Comparison of ENCODE assay signal across 1 cellular context in the genomic region with DNA sequence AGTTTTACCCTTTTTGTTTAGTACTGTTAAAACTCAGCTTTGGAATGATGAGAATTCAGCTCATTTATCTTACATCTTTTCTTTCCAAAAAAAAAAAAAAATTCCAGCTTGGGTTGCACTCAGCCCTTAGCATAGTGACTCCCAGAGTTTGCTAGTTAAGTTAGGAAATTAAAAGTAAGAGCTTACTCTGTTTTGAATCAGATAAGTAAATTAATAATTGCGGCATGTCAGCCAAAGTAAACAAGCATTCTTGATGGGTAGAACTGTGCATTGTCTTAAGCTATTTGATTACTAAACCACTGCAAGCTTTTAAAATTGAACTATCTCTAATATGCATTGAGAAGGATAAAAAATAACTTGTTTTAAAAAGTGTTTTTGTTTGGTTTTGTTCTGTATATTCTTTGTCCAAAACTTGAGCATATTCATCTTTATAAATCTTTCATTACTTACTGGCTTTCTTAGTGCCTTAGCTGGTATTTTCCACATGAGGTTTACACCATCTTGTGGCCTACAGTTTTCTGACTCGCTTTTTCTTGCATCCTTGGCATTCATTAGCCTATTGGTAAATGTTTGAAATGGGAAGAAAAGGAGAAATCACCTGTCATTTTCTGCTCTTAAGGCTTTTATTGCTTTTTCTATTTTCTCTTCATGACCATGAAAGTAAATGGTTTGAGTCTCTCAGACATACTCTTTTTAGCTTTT.
TF ChIP-seq lines count a peak whose summit lies in the region.

No MANE protein-coding gene starts in this region.

TF ChIP-seq in GM23338, 12 proteins besides CTCF, POLR2A, EP300 and RAD21 (continued from another document):
- TF ChIP-seq, protein P1, sequence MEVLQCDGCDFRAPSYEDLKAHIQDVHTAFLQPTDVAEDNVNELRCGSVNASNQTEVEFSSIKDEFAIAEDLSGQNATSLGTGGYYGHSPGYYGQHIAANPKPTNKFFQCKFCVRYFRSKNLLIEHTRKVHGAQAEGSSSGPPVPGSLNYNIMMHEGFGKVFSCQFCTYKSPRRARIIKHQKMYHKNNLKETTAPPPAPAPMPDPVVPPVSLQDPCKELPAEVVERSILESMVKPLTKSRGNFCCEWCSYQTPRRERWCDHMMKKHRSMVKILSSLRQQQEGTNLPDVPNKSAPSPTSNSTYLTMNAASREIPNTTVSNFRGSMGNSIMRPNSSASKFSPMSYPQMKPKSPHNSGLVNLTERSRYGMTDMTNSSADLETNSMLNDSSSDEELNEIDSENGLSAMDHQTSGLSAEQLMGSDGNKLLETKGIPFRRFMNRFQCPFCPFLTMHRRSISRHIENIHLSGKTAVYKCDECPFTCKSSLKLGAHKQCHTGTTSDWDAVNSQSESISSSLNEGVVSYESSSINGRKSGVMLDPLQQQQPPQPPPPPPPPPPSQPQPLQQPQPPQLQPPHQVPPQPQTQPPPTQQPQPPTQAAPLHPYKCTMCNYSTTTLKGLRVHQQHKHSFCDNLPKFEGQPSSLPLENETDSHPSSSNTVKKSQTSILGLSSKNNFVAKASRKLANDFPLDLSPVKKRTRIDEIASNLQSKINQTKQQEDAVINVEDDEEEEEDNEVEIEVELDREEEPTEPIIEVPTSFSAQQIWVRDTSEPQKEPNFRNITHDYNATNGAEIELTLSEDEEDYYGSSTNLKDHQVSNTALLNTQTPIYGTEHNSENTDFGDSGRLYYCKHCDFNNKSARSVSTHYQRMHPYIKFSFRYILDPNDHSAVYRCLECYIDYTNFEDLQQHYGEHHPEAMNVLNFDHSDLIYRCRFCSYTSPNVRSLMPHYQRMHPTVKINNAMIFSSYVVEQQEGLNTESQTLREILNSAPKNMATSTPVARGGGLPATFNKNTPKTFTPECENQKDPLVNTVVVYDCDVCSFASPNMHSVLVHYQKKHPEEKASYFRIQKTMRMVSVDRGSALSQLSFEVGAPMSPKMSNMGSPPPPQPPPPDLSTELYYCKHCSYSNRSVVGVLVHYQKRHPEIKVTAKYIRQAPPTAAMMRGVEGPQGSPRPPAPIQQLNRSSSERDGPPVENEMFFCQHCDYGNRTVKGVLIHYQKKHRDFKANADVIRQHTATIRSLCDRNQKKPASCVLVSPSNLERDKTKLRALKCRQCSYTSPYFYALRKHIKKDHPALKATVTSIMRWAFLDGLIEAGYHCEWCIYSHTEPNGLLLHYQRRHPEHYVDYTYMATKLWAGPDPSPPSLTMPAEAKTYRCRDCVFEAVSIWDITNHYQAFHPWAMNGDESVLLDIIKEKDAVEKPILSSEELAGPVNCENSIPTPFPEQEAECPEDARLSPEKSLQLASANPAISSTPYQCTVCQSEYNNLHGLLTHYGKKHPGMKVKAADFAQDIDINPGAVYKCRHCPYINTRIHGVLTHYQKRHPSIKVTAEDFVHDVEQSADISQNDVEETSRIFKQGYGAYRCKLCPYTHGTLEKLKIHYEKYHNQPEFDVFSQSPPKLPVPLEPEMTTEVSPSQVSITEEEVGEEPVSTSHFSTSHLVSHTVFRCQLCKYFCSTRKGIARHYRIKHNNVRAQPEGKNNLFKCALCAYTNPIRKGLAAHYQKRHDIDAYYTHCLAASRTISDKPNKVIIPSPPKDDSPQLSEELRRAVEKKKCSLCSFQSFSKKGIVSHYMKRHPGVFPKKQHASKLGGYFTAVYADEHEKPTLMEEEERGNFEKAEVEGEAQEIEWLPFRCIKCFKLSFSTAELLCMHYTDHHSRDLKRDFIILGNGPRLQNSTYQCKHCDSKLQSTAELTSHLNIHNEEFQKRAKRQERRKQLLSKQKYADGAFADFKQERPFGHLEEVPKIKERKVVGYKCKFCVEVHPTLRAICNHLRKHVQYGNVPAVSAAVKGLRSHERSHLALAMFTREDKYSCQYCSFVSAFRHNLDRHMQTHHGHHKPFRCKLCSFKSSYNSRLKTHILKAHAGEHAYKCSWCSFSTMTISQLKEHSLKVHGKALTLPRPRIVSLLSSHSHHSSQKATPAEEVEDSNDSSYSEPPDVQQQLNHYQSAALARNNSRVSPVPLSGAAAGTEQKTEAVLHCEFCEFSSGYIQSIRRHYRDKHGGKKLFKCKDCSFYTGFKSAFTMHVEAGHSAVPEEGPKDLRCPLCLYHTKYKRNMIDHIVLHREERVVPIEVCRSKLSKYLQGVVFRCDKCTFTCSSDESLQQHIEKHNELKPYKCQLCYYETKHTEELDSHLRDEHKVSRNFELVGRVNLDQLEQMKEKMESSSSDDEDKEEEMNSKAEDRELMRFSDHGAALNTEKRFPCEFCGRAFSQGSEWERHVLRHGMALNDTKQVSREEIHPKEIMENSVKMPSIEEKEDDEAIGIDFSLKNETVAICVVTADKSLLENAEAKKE (CRISPR knock-in tag; IDR thresholded peaks at IDR 0.05), result no peak
- TF ChIP-seq CREB1 (CRISPR knock-in tag; IDR thresholded peaks at IDR 0.05; ENCODE audit: low read depth), result no peak
